ENCODE assay signal across 10 cellular contexts in genomic region chr3:29525254-29525881, GRCh38.
DNase-seq lines count a peak whose midpoint lies in the region; ATAC-seq, FAIRE-seq and TF ChIP-seq lines count a peak whose summit lies in the region.
"Had no signal": no experiment of that assay in that cellular context is flagged by ENCODE, and none has a peak within 500 bp of the region (broad histone marks: within the 10 kb centered on the region; RNA-seq: fewer than 3 reads in every experiment).

No MANE protein-coding gene starts in this region.

- ATAC-seq in left cardiac atrium (peak; percentile 93 to 96), sciatic nerve (peak; percentile 97)
- ATAC-seq: activated naive CD4-positive, alpha-beta T cell treated with anti-CD3 and anti-CD28 coated beads, Interleukin-2, amount 50 U/mL, for 72 hours had no signal

- H3K27me3 Mint-ChIP-seq in T-helper 2 cell treated with Interferon-gamma antibody and Interleukin-4, amounts not matched to agents 5 μg/mL and 100 μg/mL, for 36 hours (ENCODE audit: low read depth): no peaks in the 10 kb centered on the region

- H3K4me3 ChIP-seq in GM12865 (ENCODE audit: low read depth, low read length): no peak overlapping the region

- peak; percentile 9 for DNase-seq in GM12865 (ENCODE audit: low read depth)
- DNase-seq in SW480 (ENCODE audit: low spot score): peak; percentile 3
- DNase-seq in left cardiac atrium: peak; percentile 58
- DNase-seq in sciatic nerve (ENCODE audit: low spot score): peak; percentile 75
- no peak for DNase-seq in 8988T
- DNase-seq in LoVo (ENCODE audit: low spot score): no peak
- DNase-seq in D721Med (ENCODE audit: insufficient read length, low spot score): no peak
- DNase-seq in T-helper 2 cell treated with Interferon-gamma antibody and Interleukin-4, amounts not matched to agents 5 μg/mL and 100 μg/mL, for 36 hours (ENCODE audit: low spot score): no peak
- DNase-seq: GDM1 had no signal

- no peak overlapping the region for H3K4me3 Mint-ChIP-seq in T-helper 2 cell treated with Interferon-gamma antibody and Interleukin-4, amounts not matched to agents 5 μg/mL and 100 μg/mL, for 36 hours

- H3K36me3 Mint-ChIP-seq in T-helper 2 cell treated with Interferon-gamma antibody and Interleukin-4, amounts not matched to agents 5 μg/mL and 100 μg/mL, for 36 hours (ENCODE audit: low read depth): no peaks in the 10 kb centered on the region
- H3K36me3 Mint-ChIP-seq: activated naive CD4-positive, alpha-beta T cell treated with anti-CD3 and anti-CD28 coated beads, Interleukin-2, amount 50 U/mL, for 72 hours had no signal

- intact Hi-C loops in left cardiac atrium (cut with DNase I) (loop anchor here in 1 of 2 donors (10.0 kb wide), 1 partner anchor 229 kb away; no protein-coding TSS in a partner anchor), sciatic nerve (cut with DNase I) (no loop called here)

- no peak for FAIRE-seq in D721Med (lab: Jason Lieb, UNC)

- H3K27ac Mint-ChIP-seq in T-helper 2 cell treated with Interferon-gamma antibody and Interleukin-4, amounts not matched to agents 5 μg/mL and 100 μg/mL, for 36 hours: no peak overlapping the region
- H3K27ac Mint-ChIP-seq: activated naive CD4-positive, alpha-beta T cell treated with anti-CD3 and anti-CD28 coated beads, Interleukin-2, amount 50 U/mL, for 72 hours had no signal

- H3K9me3 Mint-ChIP-seq in T-helper 2 cell treated with Interferon-gamma antibody and Interleukin-4, amounts not matched to agents 5 μg/mL and 100 μg/mL, for 36 hours: no peaks in the 10 kb centered on the region
- H3K9me3 Mint-ChIP-seq: activated naive CD4-positive, alpha-beta T cell treated with anti-CD3 and anti-CD28 coated beads, Interleukin-2, amount 50 U/mL, for 72 hours had no signal

- TF ChIP-seq CTCF in GM12865 (IDR thresholded peaks at IDR 0.05; ENCODE audit: insufficient read depth, low read depth, low read length, missing control alignments): no peak
- TF ChIP-seq CTCF in D721Med (IDR thresholded peaks at IDR 0.05; ENCODE audit: insufficient read depth, missing control alignments): no peak

- no peaks in the 10 kb centered on the region for H3K4me1 Mint-ChIP-seq in T-helper 2 cell treated with Interferon-gamma antibody and Interleukin-4, amounts not matched to agents 5 μg/mL and 100 μg/mL, for 36 hours (ENCODE audit: low read depth)

Comparison
In these comparisons a context has a peak if more than half of its experiments do, and no peak if none do; other contexts are left out.
1. DNase-seq: peak in GM12865 (single experiment), SW480 (single experiment), left cardiac atrium (single experiment) and sciatic nerve (single experiment); none in 8988T (single experiment), LoVo (single experiment), D721Med (single experiment) and T-helper 2 cell treated with Interferon-gamma antibody and Interleukin-4, amounts not matched to agents 5 μg/mL and 100 μg/mL, for 36 hours (single experiment).